Comparison of ENCODE assay signal across 1 cellular context in the genomic region with DNA sequence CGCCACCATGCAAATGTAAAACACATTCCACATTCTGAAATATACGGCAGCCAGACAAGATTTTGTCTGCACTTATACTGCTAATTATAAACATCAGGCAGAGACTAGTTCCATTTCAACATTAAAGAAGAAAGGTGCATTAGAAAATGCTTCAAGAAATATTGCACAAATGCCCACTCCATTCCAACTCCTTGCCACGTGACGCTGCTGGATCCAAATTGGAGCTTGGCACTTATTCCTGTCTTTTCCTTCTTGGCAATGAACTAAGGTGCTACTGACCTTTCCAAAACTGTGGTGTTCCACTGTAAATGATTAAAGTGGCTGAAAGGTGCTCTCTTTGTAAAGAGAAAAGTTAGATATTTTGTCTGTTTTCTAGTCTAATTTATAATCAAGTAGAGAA.
A peak's percentile ranks its signal among the peaks of the same experiment; 100 is the strongest.
TF ChIP-seq lines count a peak whose summit lies in the region.

No MANE protein-coding gene starts in this region.

TF ChIP-seq in IMR-90, 13 proteins besides CTCF, POLR2A, EP300 and RAD21:
- TF ChIP-seq RCOR1 (IDR thresholded peaks at IDR 0.05; ENCODE audit: insufficient replicate concordance, low read length) (no peak), BHLHE40 (IDR thresholded peaks at IDR 0.05; ENCODE audit: low read depth, low read length) (no peak), MAZ (IDR thresholded peaks at IDR 0.05; ENCODE audit: borderline replicate concordance, low read depth, low read length) (no peak), MXI1 (IDR thresholded peaks at IDR 0.05; ENCODE audit: borderline replicate concordance, low read depth, low read length) (no peak), NFE2L2 (IDR thresholded peaks at IDR 0.05; ENCODE audit: low read depth, low read length) (no peak), CHD1 (IDR thresholded peaks at IDR 0.05; ENCODE audit: low read depth, low read length) (no peak), CEBPB (IDR thresholded peaks at IDR 0.05; ENCODE audit: low read depth, low read length) (peak; percentile 7; the same call in 1 of the 2 replicates), SMC3 (IDR thresholded peaks at IDR 0.05; ENCODE audit: low read depth, low read length) (no peak), RFX5 (IDR thresholded peaks at IDR 0.05; ENCODE audit: low read depth, low read length) (no peak), FOS (IDR thresholded peaks at IDR 0.05; ENCODE audit: low read depth, low read length) (no peak), MAFK (IDR thresholded peaks at IDR 0.05; ENCODE audit: low read depth, low read length) (no peak)
- TF ChIP-seq, protein P1, sequence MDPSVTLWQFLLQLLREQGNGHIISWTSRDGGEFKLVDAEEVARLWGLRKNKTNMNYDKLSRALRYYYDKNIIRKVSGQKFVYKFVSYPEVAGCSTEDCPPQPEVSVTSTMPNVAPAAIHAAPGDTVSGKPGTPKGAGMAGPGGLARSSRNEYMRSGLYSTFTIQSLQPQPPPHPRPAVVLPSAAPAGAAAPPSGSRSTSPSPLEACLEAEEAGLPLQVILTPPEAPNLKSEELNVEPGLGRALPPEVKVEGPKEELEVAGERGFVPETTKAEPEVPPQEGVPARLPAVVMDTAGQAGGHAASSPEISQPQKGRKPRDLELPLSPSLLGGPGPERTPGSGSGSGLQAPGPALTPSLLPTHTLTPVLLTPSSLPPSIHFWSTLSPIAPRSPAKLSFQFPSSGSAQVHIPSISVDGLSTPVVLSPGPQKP (IDR thresholded peaks at IDR 0.05; ENCODE audit: borderline replicate concordance, low read depth, low read length), result no peak
- TF ChIP-seq, protein P2, sequence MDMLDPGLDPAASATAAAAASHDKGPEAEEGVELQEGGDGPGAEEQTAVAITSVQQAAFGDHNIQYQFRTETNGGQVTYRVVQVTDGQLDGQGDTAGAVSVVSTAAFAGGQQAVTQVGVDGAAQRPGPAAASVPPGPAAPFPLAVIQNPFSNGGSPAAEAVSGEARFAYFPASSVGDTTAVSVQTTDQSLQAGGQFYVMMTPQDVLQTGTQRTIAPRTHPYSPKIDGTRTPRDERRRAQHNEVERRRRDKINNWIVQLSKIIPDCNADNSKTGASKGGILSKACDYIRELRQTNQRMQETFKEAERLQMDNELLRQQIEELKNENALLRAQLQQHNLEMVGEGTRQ (IDR thresholded peaks at IDR 0.05; ENCODE audit: low read depth, low read length), result peak; percentile 48; the same call in 1 of the 2 replicates
